Comparison of ENCODE assay signal across 15 cellular contexts in the genomic region with DNA sequence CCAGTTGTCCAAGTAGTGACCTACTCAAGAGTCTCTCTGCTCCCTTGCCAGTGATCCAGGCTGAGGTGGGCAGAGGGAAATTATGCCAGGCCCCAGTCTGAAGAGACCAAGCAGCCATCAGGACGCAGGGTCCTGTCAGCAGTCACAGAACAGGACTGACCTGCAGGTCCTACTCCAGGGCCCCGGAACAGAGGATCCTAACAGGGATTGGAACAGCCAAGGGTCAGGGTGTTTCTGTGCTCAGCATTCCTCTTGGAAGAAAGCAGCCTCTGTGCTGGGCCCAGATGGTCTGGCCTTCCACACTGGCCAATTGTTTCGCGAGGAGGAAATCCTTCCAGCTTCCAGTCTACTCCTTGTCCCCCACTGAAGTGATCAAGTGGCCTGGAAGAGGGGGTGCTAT. TPM values are rescaled to one million over a fixed set of nuclear protein-coding genes. Genes with fewer than 3 reads are reported as not detected.
DNase-seq lines count a peak whose midpoint lies in the region; ATAC-seq and TF ChIP-seq lines count a peak whose summit lies in the region.
"Had no signal": no experiment of that assay in that cellular context is flagged by ENCODE, and none has a peak within 500 bp of the region (broad histone marks: within the 10 kb centered on the region; RNA-seq: fewer than 3 reads in every experiment).

No MANE protein-coding gene starts in this region.

- 53 to 71% (median 56%) methylated on average over 4 of the region's 4 CpGs for WGBS in psoas muscle, 3 donors

- H3K4me3 ChIP-seq in psoas muscle: no peak overlapping the region

- H3K36me3 ChIP-seq in psoas muscle (ENCODE audit: insufficient read depth in 1 of 2, low read depth in 1 of 2): no peaks in the 10 kb centered on the region

- ATAC-seq in psoas muscle: no peak

- H3K27ac ChIP-seq in substantia nigra (ENCODE audit: low read depth, low read length, poor library complexity, severe bottlenecking) (peak overlapping the region; percentile 86), psoas muscle (no peak overlapping the region)

- DNase-seq in amygdala (lab: John Stamatoyannopoulos, UW): peak in 45 of 56 donors; percentile 4 to 77 (median 40)
- peak in 34 of 51 donors; percentile 3 to 74 (median 34) for DNase-seq in hypothalamus (lab: John Stamatoyannopoulos, UW)
- DNase-seq in occipital lobe (lab: John Stamatoyannopoulos, UW): peak; percentile 13
- DNase-seq in substantia nigra (lab: John Stamatoyannopoulos, UW): peak in 45 of 49 donors; percentile 5 to 89 (median 46)
- no peak for DNase-seq in psoas muscle
- DNase-seq in NCI-H1694 (lab: John Stamatoyannopoulos, UW): no peak
- no peak for DNase-seq in NCI-H2196 treated with DMSO at 0.1 percent for 48 hours (lab: John Stamatoyannopoulos, UW; ENCODE audit: unreplicated experiment)
- DNase-seq in activated CD4-positive, CD25-positive, alpha-beta regulatory T cell (lab: John Stamatoyannopoulos, UW): no peak
- DNase-seq: EL, H9, Kasumi-1, NCI-H1105, NCI-H187, NCI-H526 treated with DMSO at 0.1 percent for 48 hours, SHP77 had no signal

- peaks cover 0 to 2% (median 0%) of the 10 kb centered on the region in 3 donors for H3K27me3 ChIP-seq in psoas muscle (ENCODE audit: insufficient read depth in 3 of 3, low read length in 2 of 3)

- TF ChIP-seq CTCF in psoas muscle (IDR thresholded peaks at IDR 0.05): no peak

- H3K9me3 ChIP-seq in psoas muscle: no peaks in the 10 kb centered on the region

- intact Hi-C loops in psoas muscle (cut with DNase I): no loop called here

- H3K4me1 ChIP-seq in psoas muscle: no peaks in the 10 kb centered on the region

RNA-seq across cellular contexts. Expression of a gene that starts 41.6 kb away (rescaled TPM):
- total RNA-seq in occipital lobe: 69.9 TPM
- 10 to 100 TPM; 12.1 to 19.3 (median 15.1) TPM for total RNA-seq in psoas muscle
- polyA plus RNA-seq in psoas muscle: 10 to 100 TPM in 1 of 3 donors, 1 to 10 TPM in 2; 8.4 to 19.3 (median 9.2) TPM

Comparison
In these comparisons a context has a peak if more than half of its experiments do, and no peak if none do; other contexts are left out.
1. DNase-seq: peak in amygdala (45 of 56), hypothalamus (34 of 51), occipital lobe (single experiment) and substantia nigra (45 of 49); none in psoas muscle (0 of 2), NCI-H1694 (single experiment), NCI-H2196 treated with DMSO at 0.1 percent for 48 hours (single experiment) and activated CD4-positive, CD25-positive, alpha-beta regulatory T cell (0 of 4).